Comparison of ENCODE assay signal across 13 cellular contexts in the genomic region with DNA sequence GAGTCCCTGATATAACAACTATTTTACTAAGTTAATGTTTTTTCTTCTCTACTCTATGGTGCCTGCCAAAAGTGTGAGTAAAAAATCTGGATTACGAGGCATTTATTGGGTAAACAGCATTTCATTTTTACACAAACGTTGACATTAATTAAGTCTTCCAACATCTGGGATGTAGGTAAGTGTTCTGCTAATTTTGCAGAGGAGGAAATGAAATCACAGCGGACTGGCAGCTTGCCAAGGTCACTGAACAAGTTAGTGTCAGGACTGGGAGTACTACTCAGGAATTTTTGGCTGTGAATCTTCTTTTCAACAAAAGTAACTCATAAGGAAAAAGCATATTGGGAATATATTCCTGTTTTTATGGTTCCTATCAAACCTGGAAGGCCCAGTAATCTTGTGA.
DNase-seq lines count a peak whose midpoint lies in the region; ATAC-seq and TF ChIP-seq lines count a peak whose summit lies in the region.
"Had no signal": no experiment of that assay in that cellular context is flagged by ENCODE, and none has a peak within 500 bp of the region (broad histone marks: within the 10 kb centered on the region; RNA-seq: fewer than 3 reads in every experiment).

No MANE protein-coding gene starts in this region.

- H3K27ac Mint-ChIP-seq in type B pancreatic cell: no peak overlapping the region
- H3K27ac Mint-ChIP-seq: HFFc6, neural progenitor cell had no signal

- no peaks in the 10 kb centered on the region for H3K27me3 ChIP-seq in adipocyte (replicated peaks; ENCODE audit: control insufficient read depth, insufficient read depth, low read length)
- H3K27me3 ChIP-seq in left ventricle myocardium inferior (ENCODE audit: low read depth): no peaks in the 10 kb centered on the region
- H3K27me3 ChIP-seq: neural progenitor cell had no signal

- H3K27me3 Mint-ChIP-seq in type B pancreatic cell: no peaks in the 10 kb centered on the region

- ATAC-seq in HG02981 (IDR thresholded peaks at IDR 0.05; ENCODE audit: unreplicated experiment) (no peak), GM18873 (IDR thresholded peaks at IDR 0.05; ENCODE audit: low FRiP score, unreplicated experiment) (no peak), GM19324 (IDR thresholded peaks at IDR 0.05; ENCODE audit: low FRiP score, unreplicated experiment) (no peak)

- H3K4me3 Mint-ChIP-seq in type B pancreatic cell: no peak overlapping the region
- H3K4me3 Mint-ChIP-seq: HFFc6, neural progenitor cell had no signal

- peaks cover 14% of the 10 kb centered on the region for H3K4me1 Mint-ChIP-seq in type B pancreatic cell (ENCODE audit: unreplicated experiment)
- H3K4me1 Mint-ChIP-seq: neural progenitor cell had no signal

- H3K4me1 ChIP-seq in adipocyte (ENCODE audit: control insufficient read depth, insufficient read depth, low read length) (peaks cover 34% of the 10 kb centered on the region), left ventricle myocardium inferior (peaks cover 21% of the 10 kb centered on the region)
- H3K4me1 ChIP-seq: neural progenitor cell had no signal

- no peaks in the 10 kb centered on the region for H3K9me3 Mint-ChIP-seq in type B pancreatic cell
- H3K9me3 Mint-ChIP-seq: neural progenitor cell had no signal

- H3K4me3 ChIP-seq in adipocyte (ENCODE audit: low read length): no peak overlapping the region
- no peak overlapping the region for H3K4me3 ChIP-seq in left ventricle myocardium inferior
- H3K4me3 ChIP-seq: neural progenitor cell had no signal

- peak; percentile 2 for DNase-seq in H4 (ENCODE audit: low spot score)
- peak; percentile 2 for DNase-seq in adipocyte (ENCODE audit: low read depth)
- DNase-seq in left ventricle myocardium inferior: peak; percentile 80
- peak; percentile 26 for DNase-seq in renal cortical epithelial cell (ENCODE audit: low read depth)
- DNase-seq in type B pancreatic cell (ENCODE audit: extremely low spot score, unreplicated experiment): no peak
- DNase-seq: activated CD8-positive, alpha-beta memory T cell treated with anti-CD3 and anti-CD28 coated beads for 24 hours; HFFc6; NCI-H774 had no signal

- H3K36me3 ChIP-seq in adipocyte (ENCODE audit: control insufficient read depth, insufficient read depth, low read length, severe bottlenecking): no peaks in the 10 kb centered on the region
- no peaks in the 10 kb centered on the region for H3K36me3 ChIP-seq in left ventricle myocardium inferior
- H3K36me3 ChIP-seq: neural progenitor cell had no signal

- intact Hi-C loops in left ventricle myocardium inferior (cut with micrococcal nuclease): no loop called here

- H3K36me3 Mint-ChIP-seq in type B pancreatic cell: no peaks in the 10 kb centered on the region
- H3K36me3 Mint-ChIP-seq: neural progenitor cell had no signal

- H3K9me3 ChIP-seq in adipocyte (ENCODE audit: control insufficient read depth, low read length) (no peaks in the 10 kb centered on the region), left ventricle myocardium inferior (replicated peaks) (no peaks in the 10 kb centered on the region)

- no peak for TF ChIP-seq CTCF in left ventricle myocardium inferior (IDR thresholded peaks at IDR 0.05; ENCODE audit: borderline replicate concordance)
- TF ChIP-seq CTCF in type B pancreatic cell (conservative IDR thresholded peaks at IDR 0.05): no peak

- H3K9ac ChIP-seq in adipocyte (ENCODE audit: low read length): no peak overlapping the region
- H3K9ac ChIP-seq: neural progenitor cell had no signal

- no peak overlapping the region for H3K27ac ChIP-seq in left ventricle myocardium inferior (replicated peaks)
- H3K27ac ChIP-seq: C4-2B, neural progenitor cell had no signal
